11 cellular contexts compared by ENCODE assay signal in the genomic region with DNA sequence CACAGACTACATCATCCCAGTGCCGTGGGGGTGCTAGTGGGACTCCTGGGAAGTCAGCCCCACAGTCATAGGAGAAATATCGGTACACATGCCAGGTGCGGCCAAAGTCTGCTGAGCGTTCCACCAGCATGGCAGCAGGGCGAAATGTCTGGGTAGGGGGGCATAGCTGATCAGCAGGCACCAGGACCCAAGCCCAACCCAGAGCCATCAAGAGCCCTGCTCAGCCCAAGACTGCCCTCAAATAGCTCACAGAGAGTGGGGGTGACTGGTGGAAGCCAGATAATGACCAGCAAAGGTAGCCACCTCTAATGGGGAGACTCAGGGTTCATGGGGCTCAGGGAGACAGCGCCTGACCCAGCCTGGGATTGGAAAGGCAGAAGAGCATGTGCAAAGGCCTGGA. TPM values are rescaled to one million over a fixed set of nuclear protein-coding genes. Genes with fewer than 3 reads are reported as not detected.
DNase-seq lines count a peak whose midpoint lies in the region; ATAC-seq and TF ChIP-seq lines count a peak whose summit lies in the region.
"Had no signal": no experiment of that assay in that cellular context is flagged by ENCODE, and none has a peak within 500 bp of the region (broad histone marks: within the 10 kb centered on the region; RNA-seq: fewer than 3 reads in every experiment).

No MANE protein-coding gene starts in this region.

- H2BK20ac ChIP-seq in IMR-90 (ENCODE audit: low read depth, low read length) = no peak overlapping the region

- peak overlapping the region; percentile 38; the same call in 1 of the 2 replicates for H3K56ac ChIP-seq in IMR-90 (ENCODE audit: extremely low read depth, insufficient read depth, low read length)

- TF ChIP-seq RAD21 in IMR-90 (IDR thresholded peaks at IDR 0.05; ENCODE audit: low read length) = no peak

- ATAC-seq in IMR-90 (ENCODE audit: low read depth) = no peak
- no peak for ATAC-seq in lung (ENCODE audit: insufficient read depth, low FRiP score)
- no peak for ATAC-seq in HG02885 (IDR thresholded peaks at IDR 0.05; ENCODE audit: poor library complexity, unreplicated experiment)
- ATAC-seq in GM21737 (IDR thresholded peaks at IDR 0.05; ENCODE audit: unreplicated experiment) = no peak

- no TSS peak for BruUV-seq in IMR-90 (replicated peaks; lab: Mats Ljungman, UMichigan)

- intact Hi-C loops in IMR-90 (cut with micrococcal nuclease) = no loop called here
- intact Hi-C loops in dorsolateral prefrontal cortex (cut with DNase I) = loop anchor here in 1 of 2 donors (5.0 kb wide), 1 partner anchor 39 kb away; a partner anchor contains a TSS
- intact Hi-C loops in spleen (cut with DNase I; ENCODE audit: low total_unique reads) = no loop called here

- dilution Hi-C loops in IMR-90 (cut with HindIII; ENCODE audit: low sequenced_read_pairs, unreplicated experiment) = no loop called here

- 0 out of 2 replicates have a peak overlapping the region, but pooled peaks have one; percentile 94 for H4K91ac ChIP-seq in IMR-90 (ENCODE audit: insufficient read depth, low read depth, low read length)

- CTCF ChIA-PET in IMR-90 (lab: Yijun Ruan, JAX) = no interaction called here

- in situ Hi-C loops in IMR-90 (cut with MboI; ENCODE audit: low sequenced_read_pairs) = no loop called here

- H3K27ac ChIP-seq in IMR-90 (ENCODE audit: insufficient read depth, low read length) (peak overlapping the region; percentile 96; the same call in 1 of the 2 replicates), dorsolateral prefrontal cortex (peak overlapping the region in 4 of 59 donors; percentile 28 to 76 (median 72)), lung (ENCODE audit: low read depth in 1 of 2, low read length in 1 of 2) (peak overlapping the region; percentile 88 to 91), spleen (peak overlapping the region in 7 of 8 donors; percentile 13 to 91 (median 77))
- H3K27ac ChIP-seq: KMS-11 had no signal

- no peak overlapping the region for H4K5ac ChIP-seq in IMR-90 (ENCODE audit: low read depth, low read length)

- H3K9me3 ChIP-seq in IMR-90 (ENCODE audit: control insufficient read depth, insufficient read depth, low read length) = no peaks in the 10 kb centered on the region
- no peaks in the 10 kb centered on the region for H3K9me3 ChIP-seq in lung (ENCODE audit: control insufficient read depth in 2 of 2, insufficient read depth in 1 of 2, low read length in 1 of 2)
- H3K9me3 ChIP-seq in spleen = no peaks in the 10 kb centered on the region

- H3K36me3 ChIP-seq in IMR-90 (ENCODE audit: control insufficient read depth, insufficient read depth, low read length) = peaks cover 42% of the 10 kb centered on the region
- peaks cover 4 to 17% of the 10 kb centered on the region in 2 donors for H3K36me3 ChIP-seq in lung (ENCODE audit: control insufficient read depth in 2 of 2, insufficient read depth in 2 of 2, low read length in 2 of 2)
- peaks cover 0 to 45% (median 3%) of the 10 kb centered on the region in 6 donors for H3K36me3 ChIP-seq in spleen

- no peaks in the 10 kb centered on the region for H3K27me3 ChIP-seq in IMR-90 (ENCODE audit: control insufficient read depth, insufficient read depth, low read length)
- H3K27me3 ChIP-seq in dorsolateral prefrontal cortex = no peaks in the 10 kb centered on the region
- no peaks in the 10 kb centered on the region for H3K27me3 ChIP-seq in lung (ENCODE audit: control insufficient read depth, insufficient read depth)
- peaks cover 0 to 18% (median 0%) of the 10 kb centered on the region in 7 donors for H3K27me3 ChIP-seq in spleen (replicated peaks in 1 of 7)

- H2BK15ac ChIP-seq in IMR-90 (ENCODE audit: low read depth, low read length) = no peak overlapping the region

- H2AFZ ChIP-seq in IMR-90 (replicated peaks; ENCODE audit: low read length, poor library complexity) = peak overlapping the region; percentile 97

- H3K9me1 ChIP-seq in IMR-90 (ENCODE audit: insufficient read depth, low read length) = peaks cover 37% of the 10 kb centered on the region

- no peak overlapping the region for H2BK120ac ChIP-seq in IMR-90 (ENCODE audit: low read depth, low read length)

- H3K4me2 ChIP-seq in IMR-90 (ENCODE audit: low read depth, low read length) = peak overlapping the region; percentile 66
- H3K4me2 ChIP-seq: KMS-11 had no signal

- WGBS in IMR-90 (ENCODE audit: extremely low coverage in 2 of 2, insufficient read length in 1 of 2), 2 experiments = 93% methylated on average over 3 of the region's 6 CpGs; no CpG with 5 or more reads in 1 of the 2 experiments
- WGBS in lung, 2 donors = 92 to 95% methylated on average over 6 of the region's 6 CpGs
- 91 to 98% (median 92%) methylated on average over 1 to 6 of the region's 6 CpGs for WGBS in spleen, 5 donors

- peak overlapping the region; percentile 83 to 97; a peak in 2 of 4 replicates for H4K8ac ChIP-seq in IMR-90 (ENCODE audit: low read depth in 2 of 2, low read length in 2 of 2)

- H3K4me1 ChIP-seq in IMR-90 (ENCODE audit: control insufficient read depth, insufficient read depth, low read length) (peaks cover 9% of the 10 kb centered on the region), lung (ENCODE audit: control insufficient read depth in 2 of 2, insufficient read depth in 2 of 2, low read length in 2 of 2) (peaks cover 7 to 10% of the 10 kb centered on the region in 2 donors), spleen (peaks cover 4 to 50% (median 23%) of the 10 kb centered on the region in 6 donors)

- peak overlapping the region; percentile 68 for H3K4me3 ChIP-seq in IMR-90 (ENCODE audit: insufficient read depth, low read depth, low read length)
- H3K4me3 ChIP-seq in dorsolateral prefrontal cortex = peak overlapping the region in 33 of 59 donors; percentile 56 to 87 (median 71)
- H3K4me3 ChIP-seq in lung = no peak overlapping the region
- peak overlapping the region in 7 of 8 donors; percentile 39 to 75 (median 47) for H3K4me3 ChIP-seq in spleen

- peak overlapping the region; percentile 98 for H3K14ac ChIP-seq in IMR-90 (replicated peaks; ENCODE audit: low read depth, low read length)

- H2AK5ac ChIP-seq in IMR-90 (ENCODE audit: low read depth, low read length) = peak overlapping the region; percentile 96

- peak overlapping the region; percentile 99 for H2AK9ac ChIP-seq in IMR-90 (replicated peaks; ENCODE audit: low read depth, low read length, poor library complexity)

- TF ChIP-seq CTCF in IMR-90 (conservative IDR thresholded peaks at IDR 0.05; ENCODE audit: low read depth, low read length) (no peak), dorsolateral prefrontal cortex (IDR thresholded peaks at IDR 0.05 in 54 of 56, conservative IDR thresholded peaks at IDR 0.05 in 2 of 56; ENCODE audit: low read depth in 1 of 56, partially characterized antibody in 56 of 56) (no peak), lung (IDR thresholded peaks at IDR 0.05; ENCODE audit: control extremely low read depth, extremely low read depth) (no peak), spleen (IDR thresholded peaks at IDR 0.05 in 8 of 11, conservative IDR thresholded peaks at IDR 0.05 in 3 of 11) (no peak)

- peaks cover 12% of the 10 kb centered on the region for H4K20me1 ChIP-seq in IMR-90 (ENCODE audit: insufficient read depth, low read length)

- no peak overlapping the region for H3K18ac ChIP-seq in IMR-90 (ENCODE audit: low read depth, low read length)

- peak overlapping the region; percentile 82 for H2BK5ac ChIP-seq in IMR-90 (ENCODE audit: low read depth, low read length, poor library complexity, severe bottlenecking)

- POLR2A ChIA-PET in IMR-90 (lab: Charles Lee; ENCODE audit: unreplicated experiment) = interaction anchor here (0.5 kb wide), 1 partner anchor 147 kb away, joined by 3 read pairs; no protein-coding TSS in a partner anchor

- TF ChIP-seq POLR2A in IMR-90 (IDR thresholded peaks at IDR 0.05; ENCODE audit: low read depth, low read length) = no peak
- no peak for TF ChIP-seq POLR2A in spleen (IDR thresholded peaks at IDR 0.05)

- H3K23ac ChIP-seq in IMR-90 (ENCODE audit: low read depth, low read length) = peak overlapping the region; percentile 81

- H3K79me1 ChIP-seq in IMR-90 (ENCODE audit: low read depth in 1 of 2, low read length in 2 of 2) = peaks cover 22 to 68% of the 10 kb centered on the region in 2 experiments

- H3K4ac ChIP-seq in IMR-90 (ENCODE audit: low read depth, low read length) = peak overlapping the region; percentile 97

- H3K9ac ChIP-seq in IMR-90 (ENCODE audit: low read depth, low read length) = peak overlapping the region; percentile 96; the same call in 1 of the 2 replicates
- H3K9ac ChIP-seq: KMS-11 had no signal

- DNase-seq in IMR-90 (no peak), dorsolateral prefrontal cortex (no peak), lung (ENCODE audit: low spot score) (no peak), spleen (no peak), NCI-H1436 treated with DMSO at 0.1 percent for 48 hours (lab: John Stamatoyannopoulos, UW) (no peak)
- DNase-seq in activated CD4-positive, alpha-beta T cell treated with anti-CD3 and anti-CD28 coated beads, Interleukin-2, amount 50 U/mL, for 1 hour = no peak
- DNase-seq: activated CD8-positive, alpha-beta memory T cell treated with anti-CD3 and anti-CD28 coated beads for 24 hours; NCI-H226 had no signal

RNA-seq across cellular contexts. Expression of a gene that starts 1.3 kb away (rescaled TPM):
- total RNA-seq in IMR-90 (2012; rRNA removed) (179 and 213 TPM in 2 replicates), dorsolateral prefrontal cortex (100 to 1,000 TPM in 26 of 120 experiments, 10 to 100 TPM in 94; 38.5 to 204 (median 77.6) TPM), lung (100 to 1,000 TPM; 291 to 616 TPM), spleen (100 to 1,000 TPM; 168 to 331 (median 284) TPM)
- polyA plus RNA-seq in IMR-90 (2012; rRNA removed) (526 and 570 TPM in 2 replicates), lung (100 to 1,000 TPM; 153 to 331 TPM), spleen (100 to 1,000 TPM in 2 of 3 donors, 10 to 100 TPM in 1; 97.7 to 376 (median 264) TPM)
- polyA plus RNA-seq in IMR-90 (2012; cell fraction: cytosol; rRNA removed) = 340 and 377 TPM in 2 replicates
- polyA plus RNA-seq in IMR-90 (2012; cell fraction: nucleus; rRNA removed; ENCODE audit: low replicate concordance) = 2,321 and 3,633 TPM in 2 replicates

RNA-seq across cellular contexts. Expression of a gene that starts 11.0 kb away (rescaled TPM):
- 22.5 and 24.7 TPM in 2 replicates for total RNA-seq in IMR-90 (2012; rRNA removed)
- 39.7 and 44.0 TPM in 2 replicates for polyA plus RNA-seq in IMR-90 (2012; rRNA removed)
- 16.0 and 29.4 TPM in 2 replicates for polyA plus RNA-seq in IMR-90 (2012; cell fraction: cytosol; rRNA removed)
- 76.7 and 128 TPM in 2 replicates for polyA plus RNA-seq in IMR-90 (2012; cell fraction: nucleus; rRNA removed; ENCODE audit: low replicate concordance)
- total RNA-seq in dorsolateral prefrontal cortex = 10 to 100 TPM; 46.6 to 83.3 (median 64.9) TPM
- total RNA-seq in lung = 10 to 100 TPM; 49.9 to 63.1 TPM
- 10 to 100 TPM; 20.3 to 30.2 TPM for polyA plus RNA-seq in lung
- total RNA-seq in spleen = 100 to 1,000 TPM in 2 of 7 donors, 10 to 100 TPM in 5; 59.5 to 108 (median 64.8) TPM
- 10 to 100 TPM; 14.1 to 26.7 (median 17.2) TPM for polyA plus RNA-seq in spleen

RNA-seq across cellular contexts. Expression of a gene that starts 27.0 kb away (rescaled TPM):
- 396 and 404 TPM in 2 replicates for total RNA-seq in IMR-90 (2012; rRNA removed)
- 296 and 354 TPM in 2 replicates for polyA plus RNA-seq in IMR-90 (2012; rRNA removed)
- polyA plus RNA-seq in IMR-90 (2012; cell fraction: cytosol; rRNA removed) = 212 and 239 TPM in 2 replicates
- 507 and 1,033 TPM in 2 replicates for polyA plus RNA-seq in IMR-90 (2012; cell fraction: nucleus; rRNA removed; ENCODE audit: low replicate concordance)
- 100 to 1,000 TPM in 21 of 120 experiments, 10 to 100 TPM in 99; 56.5 to 123 (median 85.5) TPM for total RNA-seq in dorsolateral prefrontal cortex
- total RNA-seq in lung = 100 to 1,000 TPM; 191 to 223 TPM
- 100 to 1,000 TPM; 172 to 234 TPM for polyA plus RNA-seq in lung
- 100 to 1,000 TPM; 174 to 238 (median 212) TPM for total RNA-seq in spleen
- polyA plus RNA-seq in spleen = 100 to 1,000 TPM; 206 to 329 (median 239) TPM

RNA-seq across cellular contexts. Expression of a gene that starts 34.6 kb away (rescaled TPM):
- total RNA-seq in IMR-90 (2012; rRNA removed) (28.3 and 29.4 TPM in 2 replicates), dorsolateral prefrontal cortex (10 to 100 TPM in 111 of 120 experiments, 1 to 10 TPM in 9; 8.3 to 19.2 (median 13.6) TPM), lung (10 to 100 TPM; 13.9 to 23.8 TPM), spleen (10 to 100 TPM; 20.5 to 45.4 (median 28.8) TPM)
- polyA plus RNA-seq in IMR-90 (2012; rRNA removed) (35.9 and 38.6 TPM in 2 replicates), lung (10 to 100 TPM; 16.3 to 29.3 TPM), spleen (10 to 100 TPM in 2 of 3 donors, 1 to 10 TPM in 1; 9.9 to 19.1 (median 16.3) TPM)
- polyA plus RNA-seq in IMR-90 (2012; cell fraction: cytosol; rRNA removed) = 30.2 and 39.2 TPM in 2 replicates
- 15.4 and 25.4 TPM in 2 replicates for polyA plus RNA-seq in IMR-90 (2012; cell fraction: nucleus; rRNA removed; ENCODE audit: low replicate concordance)

RNA-seq across cellular contexts. Expression of a gene that starts 37.7 kb away (rescaled TPM):
- total RNA-seq in IMR-90 (2012; rRNA removed) (62.7 and 72.2 TPM in 2 replicates), dorsolateral prefrontal cortex (100 to 1,000 TPM in 116 of 120 experiments, 10 to 100 TPM in 4; 86.4 to 157 (median 121) TPM), lung (10 to 100 TPM; 67.7 to 76.0 TPM), spleen (100 to 1,000 TPM in 5 of 7 donors, 10 to 100 TPM in 2; 88.2 to 127 (median 105) TPM)
- polyA plus RNA-seq in IMR-90 (2012; rRNA removed) (77.3 and 79.9 TPM in 2 replicates), lung (10 to 100 TPM; 35.1 to 38.2 TPM), spleen (10 to 100 TPM; 35.9 to 48.4 (median 47.6) TPM)
- 32.4 and 50.3 TPM in 2 replicates for polyA plus RNA-seq in IMR-90 (2012; cell fraction: cytosol; rRNA removed)
- polyA plus RNA-seq in IMR-90 (2012; cell fraction: nucleus; rRNA removed; ENCODE audit: low replicate concordance) = 218 and 287 TPM in 2 replicates
